Comparison of ENCODE assay signal across 16 cellular contexts in the genomic region with DNA sequence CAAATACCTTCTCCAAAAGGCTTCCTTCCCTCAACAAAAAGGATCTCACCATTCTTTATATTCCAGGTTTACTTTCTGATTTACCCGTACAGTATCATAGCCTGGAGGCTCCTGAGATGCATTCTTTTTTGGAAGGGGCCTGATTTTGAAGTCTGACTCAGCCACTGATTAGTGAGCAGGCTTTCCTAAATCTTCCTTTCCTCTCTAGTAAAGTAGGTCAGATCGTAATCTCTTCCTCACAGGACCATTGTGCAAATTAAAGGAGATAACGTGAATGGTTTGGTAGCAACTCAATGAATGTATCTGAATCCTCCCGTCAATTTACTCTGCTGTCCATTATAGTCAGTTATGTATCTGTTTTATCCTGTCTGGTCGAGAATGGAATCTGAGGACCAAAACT.
"Had no signal": no experiment of that assay in that cellular context is flagged by ENCODE, and none has a peak within 500 bp of the region (broad histone marks: within the 10 kb centered on the region; RNA-seq: fewer than 3 reads in every experiment).

No MANE protein-coding gene starts in this region.

- H3K36me3 ChIP-seq: neutrophil, pancreas, right lobe of liver, suprapubic skin had no signal

- H3K27me3 ChIP-seq: dorsolateral prefrontal cortex, neutrophil, pancreas, right lobe of liver, suprapubic skin had no signal

- H3K9me3 ChIP-seq: neutrophil, pancreas, right lobe of liver, suprapubic skin had no signal

- H3K27ac ChIP-seq: neutrophil, pancreas, right lobe of liver, suprapubic skin had no signal

- DNase-seq: dorsolateral prefrontal cortex; effector CD4-positive, alpha-beta T cell; kidney; mucosa of descending colon; naive B cell; pancreas; right lobe of liver; small intestine; stimulated activated CD4-positive, alpha-beta T cell treated with anti-CD3 and anti-CD28 coated beads, Interleukin-15, amount 100 ng/mL, for 24 hours; stimulated activated CD4-positive, alpha-beta T cell treated with anti-CD3 and anti-CD28 coated beads, Interleukin-2, amount 100 ng/mL, for 48 hours; stimulated activated naive B cell treated with anti-CD40 and anti-IgM and Interleukin-4, amounts not matched to agents 10 μg/mL and 1 μg/mL and 100 μg/mL, for 72 hours had no signal

- ATAC-seq: left lobe of liver; mucosa of descending colon; natural killer cell treated with Interleukin-12 subunit alpha and Interleukin-12 subunit beta and Interleukin-15 and Interleukin-18, amount 100 ng/mL, for 72 hours; pancreas; right lobe of liver; stimulated activated naive B cell treated with anti-CD40 and anti-IgM and Interleukin-4, amounts not matched to agents 10 μg/mL and 1 μg/mL and 100 μg/mL, for 72 hours had no signal

- H3K4me3 ChIP-seq: dorsolateral prefrontal cortex, lung, mucosa of descending colon, pancreas, right lobe of liver, suprapubic skin had no signal

- H3K4me1 ChIP-seq: pancreas, right lobe of liver, suprapubic skin had no signal
